In the genomic region with DNA sequence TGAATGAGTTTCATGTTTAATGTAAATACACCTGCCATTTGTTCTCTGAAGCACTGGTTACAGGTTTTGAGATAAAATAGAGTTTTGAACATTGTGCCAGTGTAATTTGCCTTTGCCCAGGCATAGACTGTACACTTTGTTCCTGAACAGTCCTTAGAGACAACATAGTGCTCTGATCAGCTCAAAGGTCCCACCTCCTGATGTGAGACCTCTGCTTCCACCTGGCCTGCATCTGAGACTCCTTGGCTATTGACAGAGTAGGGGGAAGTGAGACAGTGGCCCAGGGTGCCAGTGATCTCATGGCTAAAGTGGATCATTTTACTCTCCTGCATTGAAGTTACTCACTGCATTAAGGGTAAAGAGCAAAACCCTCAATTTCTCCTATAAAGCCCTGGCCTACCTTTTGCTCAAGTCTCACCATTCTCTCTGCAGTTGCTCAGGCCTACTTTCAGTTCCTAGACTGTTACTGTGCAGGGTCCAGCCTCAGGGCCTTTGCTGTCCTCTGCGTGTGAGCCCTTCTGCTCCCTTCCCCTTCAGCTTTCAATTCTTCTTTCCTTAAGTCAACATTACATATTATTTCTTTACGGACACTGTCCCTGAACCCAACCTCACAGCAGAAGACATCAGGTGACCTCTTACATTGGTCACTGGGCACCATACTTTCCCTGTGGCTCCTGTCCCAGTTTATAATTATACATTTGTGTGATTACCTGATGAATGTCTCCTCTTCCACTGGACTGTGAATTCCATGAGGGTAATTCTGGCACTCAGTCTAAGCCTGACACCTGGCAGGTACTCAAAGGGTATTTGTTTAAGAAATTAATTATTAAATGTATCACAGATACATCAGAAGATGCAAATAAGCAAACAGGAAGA, we compare ENCODE assay signal across 17 cellular contexts.
DNase-seq lines count a peak whose midpoint lies in the region; ATAC-seq and TF ChIP-seq lines count a peak whose summit lies in the region.
"Had no signal": no experiment of that assay in that cellular context is flagged by ENCODE, and none has a peak within 500 bp of the region (broad histone marks: within the 10 kb centered on the region; RNA-seq: fewer than 3 reads in every experiment).

No MANE protein-coding gene starts in this region.

- intact Hi-C loops in Panc1 (cut with micrococcal nuclease; ENCODE audit: unreplicated experiment) = loop anchor here (10.0 kb wide), 1 partner anchor 142 kb away; the partner anchor contains the start of gene ROR1

- CTCF ChIA-PET in HEK293 (lab: Yijun Ruan, JAX) (interaction anchor here (2.3 kb wide), 1 partner anchor 144 kb away, joined by 10 read pairs; no protein-coding TSS in a partner anchor), Panc1 (lab: Charles Lee) (no interaction called here)

- no peak overlapping the region for H3K27ac ChIP-seq in HEK293 (ENCODE audit: extremely low read depth, low read depth, low read length)
- peak overlapping the region; percentile 36; the same call in 1 of the 2 replicates for H3K27ac ChIP-seq in Panc1 (ENCODE audit: low read length)
- H3K27ac ChIP-seq: adrenal gland had no signal

- H3K36me3 ChIP-seq in HEK293 (ENCODE audit: control insufficient read depth in 2 of 2, insufficient read depth in 1 of 2, low read length in 2 of 2) (no peaks in the 10 kb centered on the region), Panc1 (ENCODE audit: control insufficient read depth, insufficient read depth, low read length) (no peaks in the 10 kb centered on the region)
- H3K36me3 ChIP-seq: adrenal gland, heart left ventricle had no signal

- H3K4me1 ChIP-seq in HEK293 (ENCODE audit: control insufficient read depth, insufficient read depth, low read length) = peaks cover 16% of the 10 kb centered on the region
- H3K4me1 ChIP-seq in Panc1 (ENCODE audit: control insufficient read depth, insufficient read depth, low read length) = peaks cover 44% of the 10 kb centered on the region

- peak; percentile 50 for DNase-seq in Caki2 (ENCODE audit: low read depth)
- DNase-seq in Panc1 (ENCODE audit: low read depth, low spot score) = no peak
- peak; percentile 56 for DNase-seq in mucosa of gallbladder (ENCODE audit: low spot score)
- DNase-seq in T-helper 9 cell = no peak
- DNase-seq: activated CD8-positive, alpha-beta memory T cell treated with anti-CD3 and anti-CD28 coated beads for 24 hours; adrenal gland; central memory CD4-positive, alpha-beta T cell; DMS79 treated with DMSO at 0.1 percent for 48 hours; heart left ventricle; midbrain; NCI-H1048; NCI-H526; stimulated activated CD4-positive, alpha-beta T cell treated with anti-CD3 and anti-CD28 coated beads, Interleukin-1b, Interleukin-23, amount 100 ng/mL, for 48 hours had no signal

- H3K9me3 ChIP-seq in HEK293 (ENCODE audit: control insufficient read depth, insufficient read depth, low read depth, low read length) = no peaks in the 10 kb centered on the region
- H3K9me3 ChIP-seq in Panc1 (ENCODE audit: control insufficient read depth, insufficient read depth, low read depth, low read length) = no peaks in the 10 kb centered on the region
- H3K9me3 ChIP-seq: adrenal gland, heart left ventricle had no signal

- POLR2A ChIA-PET in HEK293 (lab: Yijun Ruan, JAX) = no interaction called here
- POLR2A ChIA-PET in Panc1 (lab: Charles Lee) = no interaction called here

- ATAC-seq in Panc1 (no peak), GM18519 (IDR thresholded peaks at IDR 0.05; ENCODE audit: low FRiP score, unreplicated experiment) (no peak), GM21390 (IDR thresholded peaks at IDR 0.05; ENCODE audit: unreplicated experiment) (no peak)
- ATAC-seq: sciatic nerve had no signal

- H3K4me3 ChIP-seq in HEK293 (ENCODE audit: low read depth, low read length) (no peak overlapping the region), Panc1 (ENCODE audit: low read depth in 2 of 2, low read length in 2 of 2) (no peak overlapping the region)
- H3K4me3 ChIP-seq: adrenal gland, heart left ventricle had no signal

- in situ Hi-C loops in Caki2 (cut with HindIII; ENCODE audit: low pct_unique_long_range_greater_than_20kb, low sequenced_read_pairs) (no loop called here), Panc1 (cut with HindIII; ENCODE audit: low pct_unique_long_range_greater_than_20kb, low sequenced_read_pairs) (no loop called here)

- TF ChIP-seq CTCF in HEK293 (tag by site-specific recombination; IDR thresholded peaks at IDR 0.05) (no peak), Panc1 (IDR thresholded peaks at IDR 0.05) (no peak)

- no peaks in the 10 kb centered on the region for H3K27me3 ChIP-seq in Panc1 (ENCODE audit: control insufficient read depth, insufficient read depth, low read length)
- H3K27me3 ChIP-seq: adrenal gland, heart left ventricle had no signal

- no TSS peak for BruUV-seq in Panc1 (replicated peaks; lab: Mats Ljungman, UMichigan)

TF ChIP-seq in HEK293, 187 proteins besides CTCF, POLR2A, EP300 and RAD21:
- TF ChIP-seq ZIC2 (tag by site-specific recombination; IDR thresholded peaks at IDR 0.05) (peak; percentile 33; the same call in 1 of the 2 replicates), HIC1 (tag by site-specific recombination; IDR thresholded peaks at IDR 0.05) (no peak), EGR2 (tag by site-specific recombination; IDR thresholded peaks at IDR 0.05; ENCODE audit: low read depth) (no peak), SETDB1 (IDR thresholded peaks at IDR 0.05; ENCODE audit: insufficient read length, low read length) (no peak), ZNF621 (tag by site-specific recombination; IDR thresholded peaks at IDR 0.05) (no peak), GLIS1 (tag by site-specific recombination; IDR thresholded peaks at IDR 0.05) (no peak), ZNF837 (tag by site-specific recombination; IDR thresholded peaks at IDR 0.05) (no peak), ZXDB (tag by site-specific recombination; IDR thresholded peaks at IDR 0.05) (no peak), ZBTB1 (tag by site-specific recombination; IDR thresholded peaks at IDR 0.05) (no peak), PRDM1 (tag by site-specific recombination; IDR thresholded peaks at IDR 0.05) (peak; percentile 33; the same call in 1 of the 2 replicates), ZNF596 (tag by site-specific recombination; IDR thresholded peaks at IDR 0.05) (no peak)
- TF ChIP-seq, protein P1, sequence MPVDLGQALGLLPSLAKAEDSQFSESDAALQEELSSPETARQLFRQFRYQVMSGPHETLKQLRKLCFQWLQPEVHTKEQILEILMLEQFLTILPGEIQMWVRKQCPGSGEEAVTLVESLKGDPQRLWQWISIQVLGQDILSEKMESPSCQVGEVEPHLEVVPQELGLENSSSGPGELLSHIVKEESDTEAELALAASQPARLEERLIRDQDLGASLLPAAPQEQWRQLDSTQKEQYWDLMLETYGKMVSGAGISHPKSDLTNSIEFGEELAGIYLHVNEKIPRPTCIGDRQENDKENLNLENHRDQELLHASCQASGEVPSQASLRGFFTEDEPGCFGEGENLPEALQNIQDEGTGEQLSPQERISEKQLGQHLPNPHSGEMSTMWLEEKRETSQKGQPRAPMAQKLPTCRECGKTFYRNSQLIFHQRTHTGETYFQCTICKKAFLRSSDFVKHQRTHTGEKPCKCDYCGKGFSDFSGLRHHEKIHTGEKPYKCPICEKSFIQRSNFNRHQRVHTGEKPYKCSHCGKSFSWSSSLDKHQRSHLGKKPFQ (tag by site-specific recombination; IDR thresholded peaks at IDR 0.05) = no peak
- TF ChIP-seq, protein P2, sequence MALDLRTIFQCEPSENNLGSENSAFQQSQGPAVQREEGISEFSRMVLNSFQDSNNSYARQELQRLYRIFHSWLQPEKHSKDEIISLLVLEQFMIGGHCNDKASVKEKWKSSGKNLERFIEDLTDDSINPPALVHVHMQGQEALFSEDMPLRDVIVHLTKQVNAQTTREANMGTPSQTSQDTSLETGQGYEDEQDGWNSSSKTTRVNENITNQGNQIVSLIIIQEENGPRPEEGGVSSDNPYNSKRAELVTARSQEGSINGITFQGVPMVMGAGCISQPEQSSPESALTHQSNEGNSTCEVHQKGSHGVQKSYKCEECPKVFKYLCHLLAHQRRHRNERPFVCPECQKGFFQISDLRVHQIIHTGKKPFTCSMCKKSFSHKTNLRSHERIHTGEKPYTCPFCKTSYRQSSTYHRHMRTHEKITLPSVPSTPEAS (tag by site-specific recombination; IDR thresholded peaks at IDR 0.05) = no peak

Comparison
In these comparisons a context has a peak if more than half of its experiments do, and no peak if none do; other contexts are left out.
1. DNase-seq: peak in Caki2 (single experiment) and mucosa of gallbladder (single experiment); none in Panc1 (single experiment) and T-helper 9 cell (single experiment).